Comparison of ENCODE assay signal across 1 cellular context in genomic region chr19:13833330-13834265, GRCh38.
TF ChIP-seq lines count a peak whose summit lies in the region.

No MANE protein-coding gene starts in this region.

TF ChIP-seq in HepG2, 621 proteins besides CTCF, POLR2A, EP300 and RAD21 (continued from another document and continues in another):
- TF ChIP-seq AHDC1 (CRISPR knock-in tag; IDR thresholded peaks at IDR 0.05; ENCODE audit: borderline replicate concordance) (0 out of 2 replicates have a peak, but pooled peaks have one; percentile 26), KIAA2018 (CRISPR knock-in tag; IDR thresholded peaks at IDR 0.05; ENCODE audit: borderline replicate concordance) (no peak), ZFP91 (CRISPR knock-in tag; IDR thresholded peaks at IDR 0.05; ENCODE audit: borderline replicate concordance) (peak; percentile 85; the same call in 1 of the 2 replicates), SAP130 (CRISPR knock-in tag; IDR thresholded peaks at IDR 0.05; ENCODE audit: low read depth) (peak; percentile 14; the same call in 1 of the 2 replicates), E2F1 (CRISPR knock-in tag; IDR thresholded peaks at IDR 0.05) (peak; percentile 74; the same call in 1 of the 2 replicates), EED (CRISPR knock-in tag; IDR thresholded peaks at IDR 0.05) (0 out of 2 replicates have a peak, but pooled peaks have one; percentile 34), ZNF337 (CRISPR knock-in tag; IDR thresholded peaks at IDR 0.05; ENCODE audit: borderline replicate concordance, low read depth) (0 out of 2 replicates have a peak, but pooled peaks have one; percentile 24), AKAP8 (CRISPR knock-in tag; IDR thresholded peaks at IDR 0.05) (0 out of 2 replicates have a peak, but pooled peaks have one; percentile 73), PHF20 (CRISPR knock-in tag; IDR thresholded peaks at IDR 0.05) (peak; percentile 48; the same call in 1 of the 2 replicates), ZNF792 (CRISPR knock-in tag; IDR thresholded peaks at IDR 0.05) (peak; percentile 42; the same call in 1 of the 2 replicates), ZNF614 (CRISPR knock-in tag; IDR thresholded peaks at IDR 0.05; ENCODE audit: borderline replicate concordance) (0 out of 2 replicates have a peak, but pooled peaks have one; percentile 32), HDAC2 (CRISPR knock-in tag; IDR thresholded peaks at IDR 0.05) (no peak), SP5 (CRISPR knock-in tag; IDR thresholded peaks at IDR 0.05; ENCODE audit: borderline replicate concordance, low read depth) (peak; percentile 19; the same call in 1 of the 2 replicates), NONO (IDR thresholded peaks at IDR 0.05) (no peak), NONO (CRISPR knock-in tag; conservative IDR thresholded peaks at IDR 0.05) (peak; percentile 59), JARID2 (CRISPR knock-in tag; IDR thresholded peaks at IDR 0.05; ENCODE audit: insufficient replicate concordance) (peak; percentile 40), HOXA5 (CRISPR knock-in tag; IDR thresholded peaks at IDR 0.05) (0 out of 2 replicates have a peak, but pooled peaks have one; percentile 8), PAWR (CRISPR knock-in tag; IDR thresholded peaks at IDR 0.05; ENCODE audit: borderline replicate concordance) (no peak), ZNF607 (CRISPR knock-in tag; IDR thresholded peaks at IDR 0.05; ENCODE audit: borderline replicate concordance) (0 out of 2 replicates have a peak, but pooled peaks have one; percentile 33), SRY (CRISPR knock-in tag; IDR thresholded peaks at IDR 0.05) (no peak), ZBTB42 (CRISPR knock-in tag; IDR thresholded peaks at IDR 0.05) (no peak), ZNF674 (CRISPR knock-in tag; IDR thresholded peaks at IDR 0.05; ENCODE audit: low read depth) (no peak), BCL3 (CRISPR knock-in tag; IDR thresholded peaks at IDR 0.05) (peak; percentile 84; the same call in 1 of the 2 replicates)
- TF ChIP-seq, protein P1, sequence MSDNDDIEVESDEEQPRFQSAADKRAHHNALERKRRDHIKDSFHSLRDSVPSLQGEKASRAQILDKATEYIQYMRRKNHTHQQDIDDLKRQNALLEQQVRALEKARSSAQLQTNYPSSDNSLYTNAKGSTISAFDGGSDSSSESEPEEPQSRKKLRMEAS (IDR thresholded peaks at IDR 0.05) = peak; percentile 68; the same call in 1 of the 2 replicates
- TF ChIP-seq, protein P2, sequence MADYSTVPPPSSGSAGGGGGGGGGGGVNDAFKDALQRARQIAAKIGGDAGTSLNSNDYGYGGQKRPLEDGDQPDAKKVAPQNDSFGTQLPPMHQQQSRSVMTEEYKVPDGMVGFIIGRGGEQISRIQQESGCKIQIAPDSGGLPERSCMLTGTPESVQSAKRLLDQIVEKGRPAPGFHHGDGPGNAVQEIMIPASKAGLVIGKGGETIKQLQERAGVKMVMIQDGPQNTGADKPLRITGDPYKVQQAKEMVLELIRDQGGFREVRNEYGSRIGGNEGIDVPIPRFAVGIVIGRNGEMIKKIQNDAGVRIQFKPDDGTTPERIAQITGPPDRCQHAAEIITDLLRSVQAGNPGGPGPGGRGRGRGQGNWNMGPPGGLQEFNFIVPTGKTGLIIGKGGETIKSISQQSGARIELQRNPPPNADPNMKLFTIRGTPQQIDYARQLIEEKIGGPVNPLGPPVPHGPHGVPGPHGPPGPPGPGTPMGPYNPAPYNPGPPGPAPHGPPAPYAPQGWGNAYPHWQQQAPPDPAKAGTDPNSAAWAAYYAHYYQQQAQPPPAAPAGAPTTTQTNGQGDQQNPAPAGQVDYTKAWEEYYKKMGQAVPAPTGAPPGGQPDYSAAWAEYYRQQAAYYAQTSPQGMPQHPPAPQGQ (CRISPR knock-in tag; IDR thresholded peaks at IDR 0.05; ENCODE audit: borderline replicate concordance) = peak; percentile 34; the same call in 1 of the 2 replicates
- TF ChIP-seq, protein P3, sequence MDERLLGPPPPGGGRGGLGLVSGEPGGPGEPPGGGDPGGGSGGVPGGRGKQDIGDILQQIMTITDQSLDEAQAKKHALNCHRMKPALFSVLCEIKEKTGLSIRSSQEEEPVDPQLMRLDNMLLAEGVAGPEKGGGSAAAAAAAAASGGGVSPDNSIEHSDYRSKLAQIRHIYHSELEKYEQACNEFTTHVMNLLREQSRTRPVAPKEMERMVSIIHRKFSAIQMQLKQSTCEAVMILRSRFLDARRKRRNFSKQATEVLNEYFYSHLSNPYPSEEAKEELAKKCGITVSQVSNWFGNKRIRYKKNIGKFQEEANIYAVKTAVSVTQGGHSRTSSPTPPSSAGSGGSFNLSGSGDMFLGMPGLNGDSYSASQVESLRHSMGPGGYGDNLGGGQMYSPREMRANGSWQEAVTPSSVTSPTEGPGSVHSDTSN (CRISPR knock-in tag; IDR thresholded peaks at IDR 0.05) = peak; percentile 92
- TF ChIP-seq, protein P4, sequence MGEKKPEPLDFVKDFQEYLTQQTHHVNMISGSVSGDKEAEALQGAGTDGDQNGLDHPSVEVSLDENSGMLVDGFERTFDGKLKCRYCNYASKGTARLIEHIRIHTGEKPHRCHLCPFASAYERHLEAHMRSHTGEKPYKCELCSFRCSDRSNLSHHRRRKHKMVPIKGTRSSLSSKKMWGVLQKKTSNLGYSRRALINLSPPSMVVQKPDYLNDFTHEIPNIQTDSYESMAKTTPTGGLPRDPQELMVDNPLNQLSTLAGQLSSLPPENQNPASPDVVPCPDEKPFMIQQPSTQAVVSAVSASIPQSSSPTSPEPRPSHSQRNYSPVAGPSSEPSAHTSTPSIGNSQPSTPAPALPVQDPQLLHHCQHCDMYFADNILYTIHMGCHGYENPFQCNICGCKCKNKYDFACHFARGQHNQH (CRISPR knock-in tag; IDR thresholded peaks at IDR 0.05) = 0 out of 2 replicates have a peak, but pooled peaks have one; percentile 30
